In the genomic region with DNA sequence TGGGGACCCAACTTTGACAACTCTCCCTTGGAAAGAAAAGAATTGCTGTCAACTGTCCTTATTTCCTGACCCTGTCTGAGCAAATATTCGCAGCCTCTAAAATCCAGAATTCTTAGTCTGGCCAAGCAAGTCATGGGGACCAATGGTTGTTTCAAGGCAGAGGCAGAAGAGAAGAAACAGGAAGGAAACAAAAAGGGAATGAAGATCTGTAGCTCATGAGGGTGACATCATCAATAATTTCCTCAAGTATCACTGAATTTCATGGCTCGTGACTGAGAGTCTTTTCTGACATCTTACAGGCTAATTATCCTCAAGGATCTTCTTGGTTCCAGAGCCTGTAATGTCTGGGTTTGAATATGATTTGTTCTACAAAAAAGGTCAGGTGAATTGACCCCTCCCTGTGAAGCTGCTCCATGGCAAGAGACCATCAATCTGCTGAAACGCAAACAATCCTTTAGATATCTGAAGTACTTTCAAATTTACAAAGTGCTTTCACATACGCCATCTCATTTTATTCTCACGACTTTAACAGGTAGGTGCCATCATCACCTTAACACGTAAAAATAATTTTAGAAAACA, we compare ENCODE assay signal across 8 cellular contexts. TPM values are rescaled to one million over a fixed set of nuclear protein-coding genes. Genes with fewer than 3 reads are reported as not detected.
DNase-seq lines count a peak whose midpoint lies in the region; ATAC-seq, FAIRE-seq and TF ChIP-seq lines count a peak whose summit lies in the region.

No MANE protein-coding gene starts in this region.

- intact Hi-C loops in K562 (cut with micrococcal nuclease), result no loop called here
- intact Hi-C loops in A673 (cut with micrococcal nuclease; ENCODE audit: unreplicated experiment), result loop anchor here (5.0 kb wide), 1 partner anchor 113 kb away; no protein-coding TSS in a partner anchor

- H3K27ac Mint-ChIP-seq in osteocyte (ENCODE audit: unreplicated experiment), result peak overlapping the region; percentile 96

- no peaks in the 10 kb centered on the region for H3K27me3 Mint-ChIP-seq in osteocyte (ENCODE audit: unreplicated experiment)

- peaks cover 100% of the 10 kb centered on the region for H3K79me2 ChIP-seq in K562 (ENCODE audit: control insufficient read depth, insufficient read depth, low read length)

- no peak for TF ChIP-seq EP300 in K562 (IDR thresholded peaks at IDR 0.05; ENCODE audit: low read length)

- H3K27ac ChIP-seq in K562 (ENCODE audit: extremely low read depth, low read depth, low read length) (no peak overlapping the region), A673 (ENCODE audit: low read depth, low read length, poor library complexity, severe bottlenecking) (no peak overlapping the region)

- TF ChIP-seq POLR2A in NB4 (IDR thresholded peaks at IDR 0.05; ENCODE audit: extremely low read depth, insufficient read length), result no peak
- no peak for TF ChIP-seq POLR2A in K562 (conservative IDR thresholded peaks at IDR 0.05)

- H3K36me3 Mint-ChIP-seq in osteocyte (ENCODE audit: unreplicated experiment), result peaks cover 2% of the 10 kb centered on the region

- H3K4me3 ChIP-seq in NB4 (ENCODE audit: low read depth, low read length) (no peak overlapping the region), K562 (no peak overlapping the region), A673 (ENCODE audit: low read depth, low read length, poor library complexity, severe bottlenecking) (no peak overlapping the region)

- H3K9me1 ChIP-seq in K562 (ENCODE audit: control insufficient read depth, insufficient read depth, low read length), result no peaks in the 10 kb centered on the region

- H4K20me1 ChIP-seq in K562 (replicated peaks; ENCODE audit: control insufficient read depth, insufficient read depth, low read length), result peaks cover 9% of the 10 kb centered on the region; the same call in 1 of the 2 replicates

- H3K4me1 Mint-ChIP-seq in osteocyte (ENCODE audit: unreplicated experiment), result peaks cover 60% of the 10 kb centered on the region

- no peak for ATAC-seq in K562
- no peak for ATAC-seq in HG03354 (IDR thresholded peaks at IDR 0.05; ENCODE audit: poor library complexity, severe bottlenecking, unreplicated experiment)

- POLR2A ChIA-PET in K562 (lab: Yijun Ruan, JAX), result interaction anchor here (0.9 to 1.4 kb wide), 3 partner anchors 10 to 20 kb away, joined by 3 to 5 read pairs (median 3); no protein-coding TSS in a partner anchor
- POLR2A ChIA-PET in A673 (lab: Charles Lee; ENCODE audit: low non-redundant PET), result no interaction called here

- TF ChIP-seq RAD21 in K562 (CRISPR knock-in tag; conservative IDR thresholded peaks at IDR 0.05 in 1 of 2, IDR thresholded peaks at IDR 0.05 in 1 of 2), result no peak

- TF ChIP-seq CTCF in NB4 (IDR thresholded peaks at IDR 0.05; ENCODE audit: low read depth, low read length), result no peak
- no peak for TF ChIP-seq CTCF in K562 (IDR thresholded peaks at IDR 0.05 in 2 of 3, conservative IDR thresholded peaks at IDR 0.05 in 1 of 3; ENCODE audit: insufficient read depth in 2 of 3, low read depth in 1 of 3, low read length in 3 of 3)
- TF ChIP-seq CTCF in osteocyte (IDR thresholded peaks at IDR 0.05), result no peak
- TF ChIP-seq CTCF in A673 (conservative IDR thresholded peaks at IDR 0.05; ENCODE audit: low read depth, low read length), result no peak

- H3K4me2 ChIP-seq in K562 (ENCODE audit: insufficient read depth, low read length), result no peak overlapping the region

- FAIRE-seq in K562 (lab: Jason Lieb, UNC), result no peak

- H3K9me3 Mint-ChIP-seq in osteocyte (ENCODE audit: unreplicated experiment), result no peaks in the 10 kb centered on the region

- H3K9ac ChIP-seq in K562 (ENCODE audit: insufficient read depth in 1 of 2, low read depth in 2 of 2, low read length in 2 of 2), result no peak overlapping the region

- CTCF ChIA-PET in K562 (lab: Yijun Ruan, JAX; ENCODE audit: low intra/inter-chr PET ratio), result no interaction called here
- CTCF ChIA-PET in A673 (lab: Charles Lee), result no interaction called here

- H3K9me3 ChIP-seq in K562 (replicated peaks; ENCODE audit: control insufficient read depth, insufficient read depth, low read depth, low read length) (peaks cover 4% of the 10 kb centered on the region; the same call in 1 of the 2 replicates), A673 (ENCODE audit: low read depth, low read length, poor library complexity, severe bottlenecking) (no peaks in the 10 kb centered on the region)

- H3K27me3 ChIP-seq in K562 (ENCODE audit: control insufficient read depth in 2 of 2, insufficient read depth in 2 of 2, low read length in 2 of 2), result no peaks in the 10 kb centered on the region
- no peaks in the 10 kb centered on the region for H3K27me3 ChIP-seq in A673 (replicated peaks; ENCODE audit: insufficient read depth, low read depth, low read length, poor library complexity)

- peak; percentile 16 for DNase-seq in SHP77 treated with DMSO at 0.1 percent for 48 hours (lab: John Stamatoyannopoulos, UW)
- no peak for DNase-seq in SHP77 (lab: John Stamatoyannopoulos, UW)
- DNase-seq in NB4 (ENCODE audit: low read depth), result peak; percentile 22
- no peak for DNase-seq in K562 (ENCODE audit: extremely low read depth in 1 of 4, low spot score in 3 of 4)
- DNase-seq in osteocyte (ENCODE audit: extremely low spot score, unreplicated experiment), result no peak
- DNase-seq in A673 (ENCODE audit: low spot score), result no peak
- DNase-seq in middle frontal gyrus (ENCODE audit: extremely low spot score, low spot score), result no peak

- no TSS peak for BruUV-seq in K562 (replicated peaks; lab: Mats Ljungman, UMichigan)
- BruUV-seq in A673 (replicated peaks; lab: Mats Ljungman, UMichigan), result no TSS peak

- H3K4me1 ChIP-seq in K562 (replicated peaks in 1 of 2; ENCODE audit: control insufficient read depth in 2 of 2, insufficient read depth in 2 of 2, low read length in 2 of 2) (peaks cover 4 to 30% of the 10 kb centered on the region in 2 experiments; a peak in 3 of 5 replicates), A673 (ENCODE audit: insufficient read depth, low read length, poor library complexity, severe bottlenecking) (peaks cover 5% of the 10 kb centered on the region)

- H3K36me3 ChIP-seq in K562 (ENCODE audit: control insufficient read depth, insufficient read depth, low read length) (peaks cover 71% of the 10 kb centered on the region), A673 (ENCODE audit: insufficient read depth, low read length, poor library complexity, severe bottlenecking) (no peaks in the 10 kb centered on the region)

- in situ Hi-C loops in K562 (cut with MboI), result no loop called here

- H3K4me3 Mint-ChIP-seq in osteocyte (ENCODE audit: unreplicated experiment), result peak overlapping the region; percentile 91

- no peak overlapping the region for H2AFZ ChIP-seq in K562 (ENCODE audit: low read depth, low read length)

- WGBS in K562 (ENCODE audit: insufficient coverage, low coverage, missing lambda C conversion rate), result 81% methylated on average over 6 of the region's 6 CpGs

TF ChIP-seq in K562, 482 proteins besides CTCF, POLR2A, EP300 and RAD21 (continues in another document):
- TF ChIP-seq SRF (CRISPR knock-in tag; IDR thresholded peaks at IDR 0.05) (no peak), SMARCB1 (IDR thresholded peaks at IDR 0.05; ENCODE audit: insufficient read length, low read depth) (no peak), ATF7 (IDR thresholded peaks at IDR 0.05) (0 out of 2 replicates have a peak, but pooled peaks have one; percentile 56), GTF2F1 (IDR thresholded peaks at IDR 0.05; ENCODE audit: low read depth, low read length) (no peak), GABPB1 (CRISPR knock-in tag; IDR thresholded peaks at IDR 0.05) (no peak)
- TF ChIP-seq, protein P1, sequence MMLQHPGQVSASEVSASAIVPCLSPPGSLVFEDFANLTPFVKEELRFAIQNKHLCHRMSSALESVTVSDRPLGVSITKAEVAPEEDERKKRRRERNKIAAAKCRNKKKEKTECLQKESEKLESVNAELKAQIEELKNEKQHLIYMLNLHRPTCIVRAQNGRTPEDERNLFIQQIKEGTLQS (IDR thresholded peaks at IDR 0.05), result peak; percentile 87
- TF ChIP-seq, protein P1 (CRISPR knock-in tag; conservative IDR thresholded peaks at IDR 0.05), result no peak
- TF ChIP-seq, protein P2, sequence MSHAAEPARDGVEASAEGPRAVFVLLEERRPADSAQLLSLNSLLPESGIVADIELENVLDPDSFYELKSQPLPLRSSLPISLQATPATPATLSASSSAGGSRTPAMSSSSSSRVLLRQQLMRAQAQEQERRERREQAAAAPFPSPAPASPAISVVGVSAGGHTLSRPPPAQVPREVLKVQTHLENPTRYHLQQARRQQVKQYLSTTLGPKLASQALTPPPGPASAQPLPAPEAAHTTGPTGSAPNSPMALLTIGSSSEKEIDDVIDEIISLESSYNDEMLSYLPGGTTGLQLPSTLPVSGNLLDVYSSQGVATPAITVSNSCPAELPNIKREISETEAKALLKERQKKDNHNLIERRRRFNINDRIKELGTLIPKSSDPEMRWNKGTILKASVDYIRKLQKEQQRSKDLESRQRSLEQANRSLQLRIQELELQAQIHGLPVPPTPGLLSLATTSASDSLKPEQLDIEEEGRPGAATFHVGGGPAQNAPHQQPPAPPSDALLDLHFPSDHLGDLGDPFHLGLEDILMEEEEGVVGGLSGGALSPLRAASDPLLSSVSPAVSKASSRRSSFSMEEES (CRISPR knock-in tag; IDR thresholded peaks at IDR 0.05), result no peak

RNA-seq across cellular contexts. Expression of a gene that starts 5.8 kb away (rescaled TPM):
- 85.3 and 114 TPM in 2 replicates for total RNA-seq in K562 (2011; cell fraction: chromatin; rRNA removed; ENCODE audit: low replicate concordance)
- 56.5 and 61.6 TPM in 2 replicates for total RNA-seq in K562 (2011; cell fraction: nucleolus; rRNA removed)
- total RNA-seq in K562 (2011; cell fraction: nucleoplasm; rRNA removed), result 58.1 and 77.3 TPM in 2 replicates
- total RNA-seq in K562 (2014; rRNA removed) (90.8 and 91.6 TPM in 2 replicates), K562 (2014; rRNA removed; fragmentation: Illumina TruSeq; extraction: Trizol) (77.8 and 81.9 TPM in 2 replicates), K562 (2015; rRNA removed; fragmentation: Illumina TruSeq; extraction: Trizol) (62.2 and 63.9 TPM in 2 replicates), K562 (2021) (97.9 and 109 TPM in 2 replicates), osteocyte (52.3 and 53.6 TPM in 2 replicates), A673 (2021) (10.0 and 10.5 TPM in 2 replicates)
- polyA plus RNA-seq in K562 (2011; rRNA removed) (37.2 and 39.0 TPM in 2 replicates), K562 (2014; fragmentation: Illumina TruSeq; extraction: Trizol) (37.1 and 44.4 TPM in 2 replicates), K562 (2014; fragmentation: Nextera tagmentation; extraction: Ambion mirVana) (10 to 100 TPM in 1 of 2 experiments, 1 to 10 TPM in 1; 7.6 to 15.0 TPM), K562 (2014; rRNA removed) (24.5 and 27.3 TPM in 2 replicates)
- polyA plus RNA-seq in K562 (2011; cell fraction: cytosol; rRNA removed), result 26.0 and 31.7 TPM in 2 replicates
- polyA plus RNA-seq in K562 (2011; cell fraction: nucleus; rRNA removed), result 39.8 and 46.6 TPM in 2 replicates
- polyA plus RNA-seq in K562 (2012), result 14.5 and 19.6 TPM in 2 replicates
- 108 and 112 TPM in 2 replicates for polyA minus RNA-seq in K562 (2011; rRNA and poly(A)+ RNA removed)
- polyA minus RNA-seq in K562 (2011; cell fraction: cytosol; rRNA and poly(A)+ RNA removed), result 119 and 123 TPM in 2 replicates
- 84.6 and 94.7 TPM in 2 replicates for polyA minus RNA-seq in K562 (2011; cell fraction: nucleus; rRNA and poly(A)+ RNA removed)

Comparison
In these comparisons a context has a peak if more than half of its experiments do, and no peak if none do; other contexts are left out.
1. DNase-seq: peak in SHP77 treated with DMSO at 0.1 percent for 48 hours (single experiment) and NB4 (single experiment); none in SHP77 (0 of 2), K562 (0 of 4), osteocyte (single experiment), A673 (single experiment) and middle frontal gyrus (single experiment).